Comparison of ENCODE assay signal across 29 cellular contexts in genomic region chr5:20335978-20336377, GRCh38.
DNase-seq lines count a peak whose midpoint lies in the region; ATAC-seq, FAIRE-seq and TF ChIP-seq lines count a peak whose summit lies in the region.
"Had no signal": no experiment of that assay in that cellular context is flagged by ENCODE, and none has a peak within 500 bp of the region (broad histone marks: within the 10 kb centered on the region; RNA-seq: fewer than 3 reads in every experiment).

No MANE protein-coding gene starts in this region.

- H3K27me3 ChIP-seq in PC-3 (ENCODE audit: low read length) (no peaks in the 10 kb centered on the region), H1 (replicated peaks in 1 of 4; ENCODE audit: control insufficient read depth in 3 of 4, extremely low read depth in 1 of 4, insufficient read depth in 3 of 4, low read length in 3 of 4) (no peaks in the 10 kb centered on the region), small intestine (ENCODE audit: control insufficient read depth in 2 of 2, insufficient read depth in 2 of 2, low read length in 2 of 2) (no peaks in the 10 kb centered on the region)
- H3K27me3 ChIP-seq: BLaER1 treated with 17β-estradiol and CSF1 and Interleukin-3, amounts not matched to agents 10 nM and 100 nM; breast epithelium; esophagus muscularis mucosa; pancreas; right atrium auricular region; spleen had no signal

- no peak overlapping the region for H3K4me2 ChIP-seq in PC-3 (ENCODE audit: low read length)
- H3K4me2 ChIP-seq in H1 (ENCODE audit: insufficient read depth in 1 of 2, low read depth in 2 of 2, low read length in 2 of 2), result no peak overlapping the region
- H3K4me2 ChIP-seq: BLaER1 treated with 17β-estradiol and CSF1 and Interleukin-3, amounts not matched to agents 10 nM and 100 nM had no signal

- H2BK5ac ChIP-seq in H1 (ENCODE audit: low read depth, low read length), result no peak overlapping the region

- H3K27ac ChIP-seq in 22Rv1, result no peak overlapping the region
- no peak overlapping the region for H3K27ac ChIP-seq in PC-3 (ENCODE audit: low read length)
- no peak overlapping the region for H3K27ac ChIP-seq in H1 (ENCODE audit: low read depth, low read length)
- no peak overlapping the region for H3K27ac ChIP-seq in small intestine (ENCODE audit: low read depth in 1 of 2, low read length in 1 of 2)
- H3K27ac ChIP-seq: BLaER1 treated with 17β-estradiol and CSF1 and Interleukin-3, amounts not matched to agents 10 nM and 100 nM; breast epithelium; coronary artery; esophagus muscularis mucosa; pancreas; right atrium auricular region; spleen had no signal

- WGBS in H1 (ENCODE audit: extremely low coverage in 1 of 2, insufficient coverage in 1 of 2, insufficient read length in 1 of 2, insufficient replicate concordance in 2 of 2, low coverage in 1 of 2, low lambda C conversion rate in 2 of 2, missing lambda C conversion rate in 1 of 2), 2 experiments, result 91% methylated on average over 2 of the region's 2 CpGs; no CpG with 5 or more reads in 1 of the 2 experiments
- 62 to 71% (median 62%) methylated on average over 2 of the region's 2 CpGs for WGBS in small intestine, 3 donors

- no peak overlapping the region for H3K18ac ChIP-seq in H1 (ENCODE audit: extremely low read depth, low read length)

- H3K4ac ChIP-seq in H1 (replicated peaks; ENCODE audit: insufficient read length, low read depth, low read length), result no peak overlapping the region

- H2AK5ac ChIP-seq in H1 (ENCODE audit: low read depth, low read length), result no peak overlapping the region

- TF ChIP-seq CTCF in 22Rv1 (IDR thresholded peaks at IDR 0.05) (peak; percentile 25), PC-3 (conservative IDR thresholded peaks at IDR 0.05; ENCODE audit: low read depth, low read length) (peak; percentile 60), H1 (IDR thresholded peaks at IDR 0.05; ENCODE audit: control extremely low read depth in 1 of 3, insufficient read depth in 1 of 3, low read depth in 1 of 3, low read length in 3 of 3) (peak; percentile 37 to 45 (median 38))

- DNase-seq in ELF-1 (ENCODE audit: low read depth, low spot score) (peak; percentile 3), PC-3 (peak; percentile 37), H1 (ENCODE audit: low read depth in 1 of 2, low spot score in 2 of 2) (no peak), SW 1271 (lab: John Stamatoyannopoulos, UW) (no peak), CD1c-positive myeloid dendritic cell (ENCODE audit: extremely low spot score) (no peak), small intestine (no peak)
- DNase-seq: ACHN; activated naive CD4-positive, alpha-beta T cell treated with anti-CD3 and anti-CD28 coated beads for 36 hours; HCEC 1CT; mucosa of descending colon; NCI-H2081 treated with DMSO at 0.1 percent for 48 hours; NCI-H446; spleen; stimulated activated CD4-positive, alpha-beta T cell treated with anti-CD3 and anti-CD28 coated beads, Interleukin-4, amount 100 ng/mL, for 1 hour had no signal

- H3K14ac ChIP-seq in H1 (ENCODE audit: insufficient read length), result no peak overlapping the region

- no peak overlapping the region for H2BK12ac ChIP-seq in H1 (ENCODE audit: low read depth, low read length)

- no peaks in the 10 kb centered on the region for H3K23me2 ChIP-seq in H1 (ENCODE audit: low read depth, low read length)

- no TSS peak for BruUV-seq in PC-3 (replicated peaks; lab: Mats Ljungman, UMichigan)

- H3K23ac ChIP-seq in H1 (ENCODE audit: insufficient read length), result no peak overlapping the region

- CTCF ChIA-PET in PC-3 (lab: Charles Lee) (no interaction called here), H1 (lab: Charles Lee; ENCODE audit: partially characterized antibody) (interaction anchor here (1.1 to 1.7 kb wide), 2 partner anchors 14 to 266 kb away, joined by 3 read pairs; no protein-coding TSS in a partner anchor)

- H3K9me3 ChIP-seq in PC-3 (ENCODE audit: low read length), result no peaks in the 10 kb centered on the region
- H3K9me3 ChIP-seq in H1 (ENCODE audit: insufficient read depth in 2 of 2, low read depth in 1 of 2, low read length in 1 of 2), result peaks cover 4 to 5% of the 10 kb centered on the region in 2 experiments; a peak in 1 of 4 replicates
- H3K9me3 ChIP-seq in small intestine (ENCODE audit: control insufficient read depth, low read depth), result no peaks in the 10 kb centered on the region
- H3K9me3 ChIP-seq: esophagus muscularis mucosa, pancreas, right atrium auricular region had no signal

- POLR2A ChIA-PET in PC-3 (lab: Charles Lee; ENCODE audit: unreplicated experiment), result no interaction called here
- POLR2A ChIA-PET in H1 (lab: Charles Lee; ENCODE audit: partially characterized antibody), result no interaction called here

- no peaks in the 10 kb centered on the region for H3K79me2 ChIP-seq in PC-3 (ENCODE audit: low read length)
- no peaks in the 10 kb centered on the region for H3K79me2 ChIP-seq in H1 (ENCODE audit: control insufficient read depth in 1 of 2, insufficient read depth in 2 of 2, low read length in 2 of 2)

- H4K20me1 ChIP-seq in PC-3 (ENCODE audit: low read length), result no peaks in the 10 kb centered on the region
- H4K20me1 ChIP-seq in H1 (replicated peaks in 1 of 2; ENCODE audit: control insufficient read depth in 1 of 2, insufficient read depth in 2 of 2, low read length in 2 of 2), result no peaks in the 10 kb centered on the region
- H4K20me1 ChIP-seq: BLaER1 treated with 17β-estradiol and CSF1 and Interleukin-3, amounts not matched to agents 10 nM and 100 nM had no signal

- H3K9ac ChIP-seq in PC-3 (ENCODE audit: low read length) (no peak overlapping the region), H1 (replicated peaks in 1 of 4; ENCODE audit: extremely low read depth in 1 of 4, low read depth in 3 of 4, low read length in 3 of 4) (no peak overlapping the region)
- H3K9ac ChIP-seq: BLaER1 treated with 17β-estradiol and CSF1 and Interleukin-3, amounts not matched to agents 10 nM and 100 nM had no signal

- ATAC-seq in PC-3, result no peak
- no peak for ATAC-seq in GM19035 (IDR thresholded peaks at IDR 0.05; ENCODE audit: unreplicated experiment)
- ATAC-seq: mucosa of descending colon; pancreas; stimulated activated memory B cell treated with anti-CD40 and anti-IgM and Interleukin-4, amounts not matched to agents 10 μg/mL and 1 μg/mL and 100 μg/mL, for 72 hours had no signal

- intact Hi-C loops in PC-3 (cut with micrococcal nuclease), result no loop called here

- no peaks in the 10 kb centered on the region for H3K9me2 ChIP-seq in PC-3 (replicated peaks; ENCODE audit: low read length)

- FAIRE-seq in H1 (lab: Jason Lieb, UNC) (no peak), small intestine (lab: Jason Lieb, UNC) (no peak)
- FAIRE-seq: D721Med, G401.6, GM18507, keratinocyte, pancreas, RCC 7860, urothelium cell line had no signal

- no peak overlapping the region for H2BK120ac ChIP-seq in H1 (replicated peaks; ENCODE audit: low read depth, low read length)

- H3K36me3 ChIP-seq in PC-3 (ENCODE audit: low read depth, low read length) (no peaks in the 10 kb centered on the region), H1 (ENCODE audit: control insufficient read depth in 2 of 4, insufficient read depth in 4 of 4, low read length in 3 of 4) (no peaks in the 10 kb centered on the region), small intestine (ENCODE audit: control insufficient read depth in 2 of 2, insufficient read depth in 2 of 2, low read length in 2 of 2) (no peaks in the 10 kb centered on the region)
- H3K36me3 ChIP-seq: BLaER1 treated with 17β-estradiol and CSF1 and Interleukin-3, amounts not matched to agents 10 nM and 100 nM; breast epithelium; esophagus muscularis mucosa; pancreas; right atrium auricular region; spleen had no signal

- H3K4me1 ChIP-seq in PC-3 (ENCODE audit: insufficient read depth, low read length) (no peaks in the 10 kb centered on the region), H1 (replicated peaks in 1 of 4; ENCODE audit: control insufficient read depth in 3 of 4, insufficient read depth in 4 of 4, low read length in 3 of 4) (peaks cover 0 to 3% (median 0%) of the 10 kb centered on the region in 4 experiments; a peak in 1 of 7 replicates), small intestine (ENCODE audit: control insufficient read depth in 2 of 2, insufficient read depth in 1 of 2, low read depth in 1 of 2, low read length in 1 of 2) (no peaks in the 10 kb centered on the region)
- H3K4me1 ChIP-seq: BLaER1 treated with 17β-estradiol and CSF1 and Interleukin-3, amounts not matched to agents 10 nM and 100 nM; breast epithelium; esophagus muscularis mucosa; pancreas; right atrium auricular region; spleen had no signal

- no peak overlapping the region for H2BK20ac ChIP-seq in H1 (ENCODE audit: low read length)

- H2BK15ac ChIP-seq in H1 (ENCODE audit: low read length), result no peak overlapping the region

- H4K5ac ChIP-seq in H1 (ENCODE audit: insufficient read length, low read depth, low read length), result no peak overlapping the region

- TF ChIP-seq POLR2A in H1 (IDR thresholded peaks at IDR 0.05; ENCODE audit: control extremely low read depth in 1 of 2, low read depth in 2 of 2, low read length in 2 of 2), result no peak

- peak; percentile 25 to 44; a peak in 3 of 4 replicates for TF ChIP-seq RAD21 in H1 (IDR thresholded peaks at IDR 0.05 in 1 of 2, conservative IDR thresholded peaks at IDR 0.05 in 1 of 2; ENCODE audit: low read depth in 2 of 2, low read length in 2 of 2)

- H2AFZ ChIP-seq in PC-3 (ENCODE audit: low read length), result no peak overlapping the region
- H2AFZ ChIP-seq in H1 (ENCODE audit: low read length), result no peak overlapping the region

- H4K91ac ChIP-seq in H1 (replicated peaks; ENCODE audit: insufficient read length, low read length), result no peak overlapping the region

- no peak overlapping the region for H4K8ac ChIP-seq in H1 (ENCODE audit: extremely low read depth, insufficient read depth, low read length)

- TF ChIP-seq EP300 in H1 (IDR thresholded peaks at IDR 0.05; ENCODE audit: borderline replicate concordance in 1 of 2, low read depth in 2 of 2, low read length in 2 of 2), result no peak

- no peaks in the 10 kb centered on the region for H3K79me1 ChIP-seq in H1 (ENCODE audit: low read depth, low read length)

- no peak overlapping the region for H3K56ac ChIP-seq in H1 (replicated peaks; ENCODE audit: insufficient read length, low read depth, low read length)

- no peaks in the 10 kb centered on the region for H3F3A ChIP-seq in PC-3 (ENCODE audit: low read length, unreplicated experiment)

- H3K4me3 ChIP-seq in PC-3 (ENCODE audit: low read length), result no peak overlapping the region
- H3K4me3 ChIP-seq in H1 (ENCODE audit: extremely low read depth in 1 of 4, insufficient read depth in 2 of 4, low read depth in 3 of 4, low read length in 4 of 4), result no peak overlapping the region
- no peak overlapping the region for H3K4me3 ChIP-seq in small intestine (ENCODE audit: low read depth in 1 of 2, low read length in 2 of 2)
- H3K4me3 ChIP-seq: BLaER1 treated with 17β-estradiol and CSF1 and Interleukin-3, amounts not matched to agents 10 nM and 100 nM; breast epithelium; coronary artery; esophagus muscularis mucosa; mucosa of descending colon; pancreas; right atrium auricular region; spleen had no signal

TF ChIP-seq in H1, 55 proteins besides CTCF, POLR2A, EP300 and RAD21 (continues in another document):
- TF ChIP-seq BACH1 (IDR thresholded peaks at IDR 0.05; ENCODE audit: low read length), result no peak

Comparison
In these comparisons a context has a peak if more than half of its experiments do, and no peak if none do; other contexts are left out.
1. DNase-seq: peak in ELF-1 (single experiment) and PC-3 (single experiment); none in H1 (0 of 2), SW 1271 (0 of 2), CD1c-positive myeloid dendritic cell (single experiment) and small intestine (single experiment).
2. Peak in every context shown above with its lines, with median percentiles within 50 percentile points of each other: CTCF ChIP-seq.